Comparison of ENCODE assay signal across 11 cellular contexts in genomic region chr4:140037353-140038030, GRCh38.
A peak's percentile ranks its signal among the peaks of the same experiment; 100 is the strongest.
DNase-seq lines count a peak whose midpoint lies in the region; ATAC-seq and TF ChIP-seq lines count a peak whose summit lies in the region.
"Had no signal": no experiment of that assay in that cellular context is flagged by ENCODE, and none has a peak within 500 bp of the region (broad histone marks: within the 10 kb centered on the region; RNA-seq: fewer than 3 reads in every experiment).

No MANE protein-coding gene starts in this region.

- CTCF ChIA-PET in PC-9 (lab: Charles Lee), result no interaction called here

- peak overlapping the region; percentile 45 for H3K9ac ChIP-seq in GM23248
- no peak overlapping the region for H3K9ac ChIP-seq in trophoblast cell (ENCODE audit: low read length)

- DNase-seq in GM23248 (peak; percentile 94), PC-9 (peak; percentile 46 to 95), trophoblast cell (peak in 1 of 2 donors; percentile 67), right atrium auricular region (ENCODE audit: low spot score) (no peak), T1000 (lab: John Stamatoyannopoulos, UW) (no peak)
- DNase-seq: activated naive CD8-positive, alpha-beta T cell treated with anti-CD3 and anti-CD28 coated beads, Interleukin-2, amount 10 ng/mL, durations not matched to agents 7 days and 5 days; stimulated activated CD4-positive, alpha-beta T cell treated with anti-CD3 and anti-CD28 coated beads, Interleukin-4, amount 100 ng/mL, for 4 hours; T-helper 1 cell had no signal

- no peaks in the 10 kb centered on the region for H3K27me3 ChIP-seq in GM23248 (replicated peaks; ENCODE audit: insufficient read depth)
- H3K27me3 ChIP-seq in PC-9 (ENCODE audit: insufficient read depth, low read depth), result no peaks in the 10 kb centered on the region
- H3K27me3 ChIP-seq in trophoblast cell (ENCODE audit: insufficient read depth, low read length), result no peaks in the 10 kb centered on the region
- no peaks in the 10 kb centered on the region for H3K27me3 ChIP-seq in right atrium auricular region

- no peak overlapping the region for H2BK120ac ChIP-seq in trophoblast cell (ENCODE audit: insufficient read depth, low read length, poor library complexity)

- H3K4me1 ChIP-seq in GM23248 (ENCODE audit: insufficient read depth) (peaks cover 23% of the 10 kb centered on the region), PC-9 (replicated peaks; ENCODE audit: insufficient read depth) (peaks cover 34% of the 10 kb centered on the region), trophoblast cell (ENCODE audit: control insufficient read depth in 1 of 2, insufficient read depth in 2 of 2, low read length in 2 of 2) (peaks cover 0 to 11% of the 10 kb centered on the region in 2 experiments), right atrium auricular region (no peaks in the 10 kb centered on the region)

- H3K9me2 ChIP-seq in GM23248 (ENCODE audit: insufficient read depth) (no peaks in the 10 kb centered on the region), PC-9 (ENCODE audit: insufficient read depth) (no peaks in the 10 kb centered on the region)

- H2BK5ac ChIP-seq in trophoblast cell (ENCODE audit: low read depth, low read length, poor library complexity), result no peak overlapping the region

- H3K9me3 ChIP-seq in GM23248 (ENCODE audit: low read depth) (no peaks in the 10 kb centered on the region), PC-9 (ENCODE audit: insufficient read depth, low read depth) (no peaks in the 10 kb centered on the region), trophoblast cell (ENCODE audit: insufficient read depth, low read depth, low read length) (peaks cover 2% of the 10 kb centered on the region), right atrium auricular region (no peaks in the 10 kb centered on the region)

- POLR2A ChIA-PET in PC-9 (lab: Charles Lee; ENCODE audit: unreplicated experiment), result interaction anchor here (0.6 to 1.0 kb wide), 5 partner anchors 10 to 1022 kb away, joined by 3 to 9 read pairs (median 7); no protein-coding TSS in a partner anchor

- TF ChIP-seq CTCF in PC-9 (conservative IDR thresholded peaks at IDR 0.05) (no peak), right atrium auricular region (IDR thresholded peaks at IDR 0.05) (no peak)

- intact Hi-C loops in PC-9 (cut with micrococcal nuclease; ENCODE audit: unreplicated experiment), result loop anchor here (1.0 kb wide), 1 partner anchor 17 kb away; no protein-coding TSS in a partner anchor

- no peak overlapping the region for H4K91ac ChIP-seq in trophoblast cell (ENCODE audit: low read depth, low read length)

- no peak overlapping the region for H2BK12ac ChIP-seq in trophoblast cell (ENCODE audit: low read length)

- H4K20me1 ChIP-seq in GM23248 (ENCODE audit: insufficient read depth) (no peaks in the 10 kb centered on the region), PC-9 (ENCODE audit: insufficient read depth) (no peaks in the 10 kb centered on the region)

- no peaks in the 10 kb centered on the region for H3K36me3 ChIP-seq in GM23248 (ENCODE audit: low read depth)
- no peaks in the 10 kb centered on the region for H3K36me3 ChIP-seq in PC-9 (ENCODE audit: low read depth)
- peaks cover 0 to 3% of the 10 kb centered on the region in 2 experiments for H3K36me3 ChIP-seq in trophoblast cell (ENCODE audit: control insufficient read depth in 1 of 2, insufficient read depth in 2 of 2, low read length in 2 of 2)
- H3K36me3 ChIP-seq in right atrium auricular region, result no peaks in the 10 kb centered on the region

- H3F3A ChIP-seq in GM23248 (ENCODE audit: insufficient read depth) (peaks cover 21% of the 10 kb centered on the region), PC-9 (ENCODE audit: insufficient read depth, low read depth) (peaks cover 30% of the 10 kb centered on the region)

- no peak overlapping the region for H3K14ac ChIP-seq in trophoblast cell (ENCODE audit: low read length)

- ATAC-seq in esophagus mucosa (peak; percentile 91), GM21528 (IDR thresholded peaks at IDR 0.05; ENCODE audit: low FRiP score, unreplicated experiment) (no peak), HG03442 (IDR thresholded peaks at IDR 0.05; ENCODE audit: unreplicated experiment) (no peak)

- no peak overlapping the region for H3K23ac ChIP-seq in trophoblast cell (ENCODE audit: low read length)

- no peak overlapping the region for H4K8ac ChIP-seq in trophoblast cell (ENCODE audit: low read depth, low read length)

- H3K79me2 ChIP-seq in GM23248 (ENCODE audit: insufficient read depth) (no peaks in the 10 kb centered on the region), PC-9 (ENCODE audit: low read depth) (peaks cover 76% of the 10 kb centered on the region), trophoblast cell (ENCODE audit: control insufficient read depth, insufficient read depth, low read length, poor library complexity) (no peaks in the 10 kb centered on the region)

- 48 to 53% methylated on average over 6 of the region's 6 CpGs for WGBS in GM23248 (ENCODE audit: low coverage in 1 of 2, low lambda C conversion rate in 2 of 2, missing lambda C conversion rate in 2 of 2), 2 experiments
- no CpG with 5 or more reads among the region's 6 CpGs for WGBS in trophoblast cell (ENCODE audit: extremely low coverage, insufficient coverage, insufficient read length)

- H3K79me1 ChIP-seq in trophoblast cell (ENCODE audit: low read length), result no peaks in the 10 kb centered on the region

- H3K4ac ChIP-seq in trophoblast cell (ENCODE audit: low read depth, low read length), result no peak overlapping the region

- H2AK5ac ChIP-seq in trophoblast cell (ENCODE audit: low read length), result no peak overlapping the region

- peak overlapping the region; percentile 70 for H3K4me2 ChIP-seq in GM23248 (ENCODE audit: unreplicated experiment)
- H3K4me2 ChIP-seq in PC-9, result peak overlapping the region; percentile 71
- H3K4me2 ChIP-seq in trophoblast cell (ENCODE audit: low read length), result no peak overlapping the region

- H3K4me3 ChIP-seq in GM23248 (peak overlapping the region; percentile 13; the same call in 1 of the 2 replicates), PC-9 (no peak overlapping the region), trophoblast cell (ENCODE audit: low read depth, low read length) (no peak overlapping the region), right atrium auricular region (no peak overlapping the region)

- peak overlapping the region; percentile 79 for H3K27ac ChIP-seq in GM23248
- H3K27ac ChIP-seq in PC-9, result peak overlapping the region; percentile 95
- H3K27ac ChIP-seq in trophoblast cell (ENCODE audit: low read depth, low read length), result peak overlapping the region; percentile 67
- H3K27ac ChIP-seq in right atrium auricular region, result no peak overlapping the region

- H3K18ac ChIP-seq in trophoblast cell (ENCODE audit: low read length), result no peak overlapping the region

- in situ Hi-C loops in GM23248 (cut with MboI), result no loop called here

- no TSS peak for BruUV-seq in PC-9 (replicated peaks; lab: Mats Ljungman, UMichigan)

- H2AFZ ChIP-seq in GM23248, result 0 out of 2 replicates have a peak overlapping the region, but pooled peaks have one; percentile 13
- H2AFZ ChIP-seq in PC-9, result no peak overlapping the region
- no peak overlapping the region for H2AFZ ChIP-seq in trophoblast cell (ENCODE audit: insufficient read depth, low read length, poor library complexity)

- H4K12ac ChIP-seq in trophoblast cell (ENCODE audit: low read depth, low read length), result no peak overlapping the region

Comparison
In these comparisons a context has a peak if more than half of its experiments do, and no peak if none do; other contexts are left out.
1. DNase-seq: peak in GM23248 (single experiment) and PC-9 (2 of 2); none in right atrium auricular region (single experiment) and T1000 (single experiment).
2. H3K27ac ChIP-seq: peak in GM23248 (single experiment), PC-9 (single experiment) and trophoblast cell (single experiment); none in right atrium auricular region (0 of 2).